In the genomic region with DNA sequence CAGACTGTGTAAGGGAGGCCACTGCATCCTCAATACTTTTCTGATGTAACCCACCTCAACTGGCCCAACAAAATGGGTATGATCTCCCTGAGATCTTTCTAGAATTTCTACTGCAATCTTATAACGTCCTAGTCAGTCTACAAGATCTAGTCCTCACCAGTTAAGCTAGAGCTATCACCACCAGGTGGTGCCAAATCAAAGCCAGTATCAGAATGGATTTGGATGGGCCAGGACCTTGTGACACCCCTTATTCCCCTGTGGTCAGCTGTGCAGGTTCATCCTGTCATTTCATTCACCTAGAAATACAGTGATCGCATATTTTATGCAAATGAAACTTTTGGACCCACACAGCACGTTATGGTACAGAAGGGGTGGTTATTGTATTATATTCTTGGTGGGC, we compare ENCODE assay signal across 9 cellular contexts.
DNase-seq lines count a peak whose midpoint lies in the region; ATAC-seq and TF ChIP-seq lines count a peak whose summit lies in the region.
"Had no signal": no experiment of that assay in that cellular context is flagged by ENCODE, and none has a peak within 500 bp of the region (broad histone marks: within the 10 kb centered on the region; RNA-seq: fewer than 3 reads in every experiment).

No MANE protein-coding gene starts in this region.

- no peaks in the 10 kb centered on the region for H3K9me3 Mint-ChIP-seq in activated B cell treated with CpG ODN at 0.5 μM for 24 hours

- ATAC-seq in activated B cell treated with CpG ODN at 0.5 μM for 24 hours (ENCODE audit: low read depth) (peak; percentile 37), HG02884 (IDR thresholded peaks at IDR 0.05; ENCODE audit: unreplicated experiment) (no peak), GM19395 (IDR thresholded peaks at IDR 0.05; ENCODE audit: unreplicated experiment) (no peak)

- no peak overlapping the region for H3K27ac ChIP-seq in 22Rv1
- H3K27ac ChIP-seq: epithelial cell of prostate had no signal

- CTCF ChIA-PET in activated B cell treated with CpG ODN at 0.5 μM for 24 hours (lab: Charles Lee), result interaction anchor here (1.5 kb wide), 1 partner anchor 183 kb away, joined by 13 read pairs; no protein-coding TSS in a partner anchor

- peaks cover 5% of the 10 kb centered on the region for H3K36me3 Mint-ChIP-seq in activated B cell treated with CpG ODN at 0.5 μM for 24 hours (ENCODE audit: low read depth)

- POLR2A ChIA-PET in activated B cell treated with CpG ODN at 0.5 μM for 24 hours (lab: Charles Lee), result no interaction called here

- TF ChIP-seq CTCF in 22Rv1 (IDR thresholded peaks at IDR 0.05) (peak; percentile 62), activated B cell treated with CpG ODN at 0.5 μM for 24 hours (IDR thresholded peaks at IDR 0.05) (no peak)

- no peak overlapping the region for H3K27ac Mint-ChIP-seq in activated B cell treated with CpG ODN at 0.5 μM for 24 hours

- intact Hi-C loops in activated B cell treated with CpG ODN at 0.5 μM for 24 hours (cut with micrococcal nuclease) (loop anchor here (1.0 to 10.0 kb wide), 3 partner anchors 169 to 753 kb away; no protein-coding TSS in a partner anchor), head of caudate nucleus (cut with DNase I) (no loop called here)

- no peak overlapping the region for H3K4me3 Mint-ChIP-seq in activated B cell treated with CpG ODN at 0.5 μM for 24 hours

- DNase-seq in DMS53 (lab: John Stamatoyannopoulos, UW) (peak; percentile 83), Kasumi-1 (lab: John Stamatoyannopoulos, UW) (peak; percentile 57 to 74), activated B cell treated with CpG ODN at 0.5 μM for 24 hours (no peak), head of caudate nucleus (peak in 23 of 42 donors; percentile 4 to 71 (median 24))
- DNase-seq in stimulated activated CD8-positive, alpha-beta memory T cell treated with anti-CD3 and anti-CD28 coated beads, Interleukin-4, amount 100 ng/mL, for 24 hours (ENCODE audit: low read depth), result peak; percentile 0

- no peaks in the 10 kb centered on the region for H3K4me1 Mint-ChIP-seq in activated B cell treated with CpG ODN at 0.5 μM for 24 hours

- no peaks in the 10 kb centered on the region for H3K27me3 Mint-ChIP-seq in activated B cell treated with CpG ODN at 0.5 μM for 24 hours
